9 cellular contexts compared by ENCODE assay signal in genomic region chr7:94656925-94657731, GRCh38. TPM values are rescaled to one million over a fixed set of nuclear protein-coding genes. Genes with fewer than 3 reads are reported as not detected.
DNase-seq lines count a peak whose midpoint lies in the region; ATAC-seq, FAIRE-seq and TF ChIP-seq lines count a peak whose summit lies in the region.
"Had no signal": no experiment of that assay in that cellular context is flagged by ENCODE, and none has a peak within 500 bp of the region (broad histone marks: within the 10 kb centered on the region; RNA-seq: fewer than 3 reads in every experiment).

No MANE protein-coding gene starts in this region.

- H3K9me3 ChIP-seq in iPS-18a (ENCODE audit: control insufficient read depth, low read depth, low read length) (no peaks in the 10 kb centered on the region), skeletal muscle satellite cell (replicated peaks; ENCODE audit: low read length) (no peaks in the 10 kb centered on the region)

- FAIRE-seq in H54 (lab: Jason Lieb, UNC): no peak

- peak overlapping the region; percentile 48 for H3K9ac ChIP-seq in iPS-18a (ENCODE audit: low read length)
- H3K9ac ChIP-seq in skeletal muscle satellite cell (ENCODE audit: low read depth, low read length): peak overlapping the region; percentile 50

- ATAC-seq in HG02981 (IDR thresholded peaks at IDR 0.05; ENCODE audit: unreplicated experiment): no peak

- no peak overlapping the region for H3K27ac ChIP-seq in iPS-18a (ENCODE audit: low read length)

- no peak for TF ChIP-seq POLR2A in H54 (IDR thresholded peaks at IDR 0.05; ENCODE audit: low read depth, low read length)

- no peaks in the 10 kb centered on the region for H3K36me3 ChIP-seq in iPS-18a (ENCODE audit: control insufficient read depth, low read depth, low read length)
- no peaks in the 10 kb centered on the region for H3K36me3 ChIP-seq in skeletal muscle satellite cell (ENCODE audit: insufficient read depth, low read length)

- H3K27me3 ChIP-seq in iPS-18a (ENCODE audit: control insufficient read depth, insufficient read depth, low read length) (peaks cover 22% of the 10 kb centered on the region), skeletal muscle satellite cell (ENCODE audit: control insufficient read depth, insufficient read depth, low read length) (no peaks in the 10 kb centered on the region)

- DNase-seq in NCI-H2107 treated with DMSO at 0.1 percent for 48 hours (lab: John Stamatoyannopoulos, UW; ENCODE audit: unreplicated experiment) (peak; percentile 94), NCI-H2107 (lab: John Stamatoyannopoulos, UW) (no peak), NCI-H69 (lab: John Stamatoyannopoulos, UW) (peak; percentile 87), amniotic stem cell (lab: John Stamatoyannopoulos, UW) (peak; percentile 1), H54 (ENCODE audit: insufficient read length, low spot score) (no peak)
- DNase-seq: DND-41 had no signal

- H3K4me1 ChIP-seq in iPS-18a (ENCODE audit: control insufficient read depth, low read depth, low read length) (peaks cover 13% of the 10 kb centered on the region), skeletal muscle satellite cell (ENCODE audit: control insufficient read depth, insufficient read depth, low read length) (no peaks in the 10 kb centered on the region)

- peak overlapping the region; percentile 72 for H3K4me3 ChIP-seq in iPS-18a (ENCODE audit: low read length)
- H3K4me3 ChIP-seq in skeletal muscle satellite cell (ENCODE audit: low read length): peak overlapping the region; percentile 70

- H3K4me2 ChIP-seq in skeletal muscle satellite cell (ENCODE audit: low read length): peak overlapping the region; percentile 91

RNA-seq across cellular contexts. Expression of gene SGCE, which starts 1.2 kb away (rescaled TPM):
- total RNA-seq in skeletal muscle satellite cell (2012; rRNA removed): 47.7 and 49.8 TPM in 2 replicates

Comparison
In these comparisons a context has a peak if more than half of its experiments do, and no peak if none do; other contexts are left out.
1. DNase-seq: peak in NCI-H2107 treated with DMSO at 0.1 percent for 48 hours (single experiment), NCI-H69 (single experiment) and amniotic stem cell (single experiment); none in NCI-H2107 (single experiment) and H54 (single experiment).